Comparison of ENCODE assay signal across 8 cellular contexts in the genomic region with DNA sequence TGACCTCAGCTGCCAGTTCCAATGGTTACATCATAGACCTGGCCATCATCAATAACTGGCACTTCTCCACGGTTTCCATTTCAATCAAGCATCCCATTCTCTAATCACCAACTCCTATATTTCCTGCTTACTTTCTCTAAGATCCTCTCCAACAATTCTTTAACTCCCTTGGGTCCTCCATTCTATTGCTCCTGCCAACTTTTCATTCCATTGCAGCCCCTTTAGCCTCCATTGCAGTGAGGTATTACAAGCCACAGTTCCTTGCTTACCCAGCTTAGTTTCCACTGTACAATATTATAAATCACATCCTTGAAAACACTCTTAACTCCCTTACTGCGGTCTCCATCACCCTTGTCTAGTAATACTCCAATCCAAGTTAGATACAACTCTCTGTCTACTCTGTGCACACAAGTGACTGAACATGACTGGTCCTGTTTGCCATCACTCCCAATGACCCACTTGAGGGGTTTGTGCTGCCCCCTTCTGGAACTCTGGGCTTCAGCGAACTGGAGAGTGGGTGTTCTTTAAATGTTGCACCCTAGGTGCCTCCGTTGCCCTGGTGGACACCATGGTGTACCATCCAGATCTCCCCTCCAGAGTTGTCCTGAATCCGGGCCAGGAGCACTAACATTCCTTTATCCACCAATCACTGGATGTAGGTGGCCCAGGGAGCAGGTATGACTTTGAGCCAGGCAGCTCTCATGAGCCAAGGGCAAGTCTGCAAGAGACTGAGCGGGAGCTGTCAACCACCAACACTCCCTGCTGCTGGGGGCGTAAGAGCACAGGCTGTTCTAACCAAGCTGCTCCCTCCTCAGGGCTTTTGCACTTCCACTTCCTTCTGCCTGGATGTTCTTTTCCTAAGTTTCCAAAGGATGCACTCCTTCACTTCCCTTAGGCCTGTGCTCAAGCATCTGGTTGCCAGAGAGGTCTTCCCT. TPM values are rescaled to one million over a fixed set of nuclear protein-coding genes. Genes with fewer than 3 reads are reported as not detected.
A peak's percentile ranks its signal among the peaks of the same experiment; 100 is the strongest.
DNase-seq lines count a peak whose midpoint lies in the region; ATAC-seq and TF ChIP-seq lines count a peak whose summit lies in the region.

No MANE protein-coding gene starts in this region.

- H3K36me3 ChIP-seq in osteoblast (ENCODE audit: insufficient read depth, low read length) = no peaks in the 10 kb centered on the region

- no peak overlapping the region for H3K4me2 ChIP-seq in osteoblast (ENCODE audit: insufficient read depth, low read length)

- DNase-seq in NAMALWA (ENCODE audit: low spot score) (peak; percentile 71), osteoblast (ENCODE audit: insufficient read length, low spot score, missing footprints) (no peak), superior temporal gyrus (ENCODE audit: extremely low spot score) (no peak)
- DNase-seq in activated T-helper 1 cell treated with anti-CD3 and anti-CD28 coated beads, Interleukin-2, amount 50 U/mL, for 16 hours (ENCODE audit: low read depth in 1 of 2, low spot score in 1 of 2) = peak; percentile 32 to 35

- H3K4me3 ChIP-seq in osteoblast (ENCODE audit: insufficient read depth, low read length) = no peak overlapping the region

- H2AFZ ChIP-seq in osteoblast (ENCODE audit: low read length) = peak overlapping the region; percentile 26

- no peak overlapping the region for H3K27ac ChIP-seq in osteoblast (ENCODE audit: low read depth, low read length)

- ATAC-seq in GM21447 (IDR thresholded peaks at IDR 0.05; ENCODE audit: unreplicated experiment) = no peak
- no peak for ATAC-seq in HG03108 (IDR thresholded peaks at IDR 0.05; ENCODE audit: unreplicated experiment)
- no peak for ATAC-seq in HG02870 (IDR thresholded peaks at IDR 0.05; ENCODE audit: unreplicated experiment)

- H4K20me1 ChIP-seq in osteoblast (ENCODE audit: insufficient read depth, low read length) = no peaks in the 10 kb centered on the region

- no peaks in the 10 kb centered on the region for H3K79me2 ChIP-seq in osteoblast (ENCODE audit: insufficient read depth, low read length)

- peak; percentile 63 for TF ChIP-seq CTCF in GM12873 (IDR thresholded peaks at IDR 0.05; ENCODE audit: insufficient read depth, low read depth, low read length, missing control alignments)
- TF ChIP-seq CTCF in osteoblast (IDR thresholded peaks at IDR 0.05; ENCODE audit: extremely low read depth, low read depth, low read length) = peak; percentile 19

- H3K4me1 ChIP-seq in osteoblast (ENCODE audit: insufficient read depth, low read length) = peaks cover 30% of the 10 kb centered on the region

- H3K9me3 ChIP-seq in osteoblast (ENCODE audit: low read depth, low read length) = no peaks in the 10 kb centered on the region

- H3K27me3 ChIP-seq in osteoblast (ENCODE audit: insufficient read depth, low read length) = no peaks in the 10 kb centered on the region

RNA-seq across cellular contexts. Expression of a gene that starts 3.7 kb away (rescaled TPM):
- not detected in 2 replicates for total RNA-seq in osteoblast

RNA-seq across cellular contexts. Expression of a gene that starts 16.9 kb away (rescaled TPM):
- total RNA-seq in osteoblast = 14.1 and 19.7 TPM in 2 replicates

RNA-seq across cellular contexts. Expression of a gene that starts 37.5 kb away (rescaled TPM):
- 63.1 and 68.4 TPM in 2 replicates for total RNA-seq in osteoblast

RNA-seq across cellular contexts. Expression of a gene that starts 48.1 kb away (rescaled TPM):
- total RNA-seq in osteoblast = 4.7 and 5.3 TPM in 2 replicates

Comparison
In these comparisons a context has a peak if more than half of its experiments do, and no peak if none do; other contexts are left out.
1. DNase-seq: peak in NAMALWA (single experiment) and activated T-helper 1 cell treated with anti-CD3 and anti-CD28 coated beads, Interleukin-2, amount 50 U/mL, for 16 hours (2 of 2); none in osteoblast (single experiment) and superior temporal gyrus (single experiment).